In the genomic region with DNA sequence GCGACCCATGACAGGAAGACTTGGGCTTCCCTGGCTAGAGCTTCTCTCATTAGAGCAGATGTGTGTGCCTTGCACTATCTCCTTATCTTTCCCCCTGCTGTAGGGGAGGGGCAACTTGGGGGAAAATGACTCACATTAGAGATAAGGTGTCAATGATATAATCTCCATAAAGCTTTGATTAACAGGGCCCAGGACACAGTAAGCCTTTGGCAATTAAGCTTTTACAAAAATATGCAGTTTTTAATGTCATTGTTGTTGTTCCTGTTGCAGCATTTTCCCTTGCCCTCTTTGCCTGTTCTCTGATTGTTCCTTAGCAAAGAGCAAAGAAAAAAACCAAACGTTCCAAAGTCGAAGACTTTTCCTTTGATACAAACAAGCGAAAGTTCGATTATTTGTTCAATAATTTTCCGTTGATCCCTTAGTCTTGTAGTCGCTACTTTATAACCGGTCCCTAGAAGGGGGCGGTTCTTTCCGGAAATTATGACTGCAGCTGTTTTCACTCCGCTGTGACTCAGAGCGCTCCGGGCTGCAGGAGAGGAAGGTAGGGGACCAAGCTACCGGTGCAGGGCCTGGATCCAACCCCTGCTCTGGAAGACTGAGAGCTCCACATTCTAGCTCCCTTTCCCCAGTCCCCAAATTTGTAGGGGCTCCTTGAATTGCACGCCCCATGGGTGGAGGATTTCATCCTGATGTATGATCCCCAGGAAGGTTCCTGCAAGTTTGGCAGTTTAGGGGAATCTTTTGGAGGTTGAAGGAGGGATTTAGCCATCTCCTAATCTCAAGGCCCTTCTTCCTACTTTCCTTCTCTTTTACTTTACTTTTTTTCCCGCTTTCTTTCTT, we compare ENCODE assay signal across 1 cellular context.
A peak's percentile ranks its signal among the peaks of the same experiment; 100 is the strongest.
TF ChIP-seq lines count a peak whose summit lies in the region.

A gene with protein sequence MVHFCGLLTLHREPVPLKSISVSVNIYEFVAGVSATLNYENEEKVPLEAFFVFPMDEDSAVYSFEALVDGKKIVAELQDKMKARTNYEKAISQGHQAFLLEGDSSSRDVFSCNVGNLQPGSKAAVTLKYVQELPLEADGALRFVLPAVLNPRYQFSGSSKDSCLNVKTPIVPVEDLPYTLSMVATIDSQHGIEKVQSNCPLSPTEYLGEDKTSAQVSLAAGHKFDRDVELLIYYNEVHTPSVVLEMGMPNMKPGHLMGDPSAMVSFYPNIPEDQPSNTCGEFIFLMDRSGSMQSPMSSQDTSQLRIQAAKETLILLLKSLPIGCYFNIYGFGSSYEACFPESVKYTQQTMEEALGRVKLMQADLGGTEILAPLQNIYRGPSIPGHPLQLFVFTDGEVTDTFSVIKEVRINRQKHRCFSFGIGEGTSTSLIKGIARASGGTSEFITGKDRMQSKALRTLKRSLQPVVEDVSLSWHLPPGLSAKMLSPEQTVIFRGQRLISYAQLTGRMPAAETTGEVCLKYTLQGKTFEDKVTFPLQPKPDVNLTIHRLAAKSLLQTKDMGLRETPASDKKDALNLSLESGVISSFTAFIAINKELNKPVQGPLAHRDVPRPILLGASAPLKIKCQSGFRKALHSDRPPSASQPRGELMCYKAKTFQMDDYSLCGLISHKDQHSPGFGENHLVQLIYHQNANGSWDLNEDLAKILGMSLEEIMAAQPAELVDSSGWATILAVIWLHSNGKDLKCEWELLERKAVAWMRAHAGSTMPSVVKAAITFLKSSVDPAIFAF (plus strand): TSS at position 509 of the 840 bp plus-strand sequence. CDS start 2,062 bp downstream, outside the sequence.

TF ChIP-seq in K562, 482 proteins besides CTCF, POLR2A, EP300 and RAD21 (continued from another document and continues in another):
- TF ChIP-seq MGA (IDR thresholded peaks at IDR 0.05) (no peak), ZNF395 (CRISPR knock-in tag; IDR thresholded peaks at IDR 0.05) (no peak), NEUROD1 (IDR thresholded peaks at IDR 0.05; ENCODE audit: borderline replicate concordance, low read depth, low read length, partially characterized antibody) (peak; percentile 61), ZNF232 (CRISPR knock-in tag; IDR thresholded peaks at IDR 0.05) (no peak), HDAC1 (IDR thresholded peaks at IDR 0.05) (peak in 1 of 2 experiments; percentile 40; a peak in 1 of 4 replicates), MTA3 (IDR thresholded peaks at IDR 0.05; ENCODE audit: borderline replicate concordance) (no peak), ZNF280A (IDR thresholded peaks at IDR 0.05; ENCODE audit: low read depth, partially characterized antibody) (no peak), ZNF551 (CRISPR knock-in tag; IDR thresholded peaks at IDR 0.05) (no peak), ZC3H4 (CRISPR knock-in tag; IDR thresholded peaks at IDR 0.05; ENCODE audit: borderline replicate concordance) (no peak), ZNF23 (CRISPR knock-in tag; IDR thresholded peaks at IDR 0.05) (no peak), MYNN (IDR thresholded peaks at IDR 0.05) (peak; percentile 89), MYNN (CRISPR knock-in tag; IDR thresholded peaks at IDR 0.05) (no peak), FOXK2 (conservative IDR thresholded peaks at IDR 0.05 in 1 of 2, IDR thresholded peaks at IDR 0.05 in 1 of 2; ENCODE audit: low read depth in 2 of 2) (peak; percentile 63 to 68; a peak in 2 of 4 replicates), ZNF146 (CRISPR knock-in tag; IDR thresholded peaks at IDR 0.05; ENCODE audit: unreplicated experiment) (no peak), GATA2 (CRISPR knock-in tag; IDR thresholded peaks at IDR 0.05) (peak; percentile 78)
- TF ChIP-seq, protein P1, sequence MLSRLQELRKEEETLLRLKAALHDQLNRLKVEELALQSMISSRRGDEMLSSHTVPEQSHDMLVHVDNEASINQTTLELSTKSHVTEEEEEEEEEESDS (CRISPR knock-in tag; IDR thresholded peaks at IDR 0.05) = no peak
- TF ChIP-seq, protein P2, sequence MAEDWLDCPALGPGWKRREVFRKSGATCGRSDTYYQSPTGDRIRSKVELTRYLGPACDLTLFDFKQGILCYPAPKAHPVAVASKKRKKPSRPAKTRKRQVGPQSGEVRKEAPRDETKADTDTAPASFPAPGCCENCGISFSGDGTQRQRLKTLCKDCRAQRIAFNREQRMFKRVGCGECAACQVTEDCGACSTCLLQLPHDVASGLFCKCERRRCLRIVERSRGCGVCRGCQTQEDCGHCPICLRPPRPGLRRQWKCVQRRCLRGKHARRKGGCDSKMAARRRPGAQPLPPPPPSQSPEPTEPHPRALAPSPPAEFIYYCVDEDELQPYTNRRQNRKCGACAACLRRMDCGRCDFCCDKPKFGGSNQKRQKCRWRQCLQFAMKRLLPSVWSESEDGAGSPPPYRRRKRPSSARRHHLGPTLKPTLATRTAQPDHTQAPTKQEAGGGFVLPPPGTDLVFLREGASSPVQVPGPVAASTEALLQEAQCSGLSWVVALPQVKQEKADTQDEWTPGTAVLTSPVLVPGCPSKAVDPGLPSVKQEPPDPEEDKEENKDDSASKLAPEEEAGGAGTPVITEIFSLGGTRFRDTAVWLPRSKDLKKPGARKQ (CRISPR knock-in tag; IDR thresholded peaks at IDR 0.05) = no peak
- TF ChIP-seq, protein P3, sequence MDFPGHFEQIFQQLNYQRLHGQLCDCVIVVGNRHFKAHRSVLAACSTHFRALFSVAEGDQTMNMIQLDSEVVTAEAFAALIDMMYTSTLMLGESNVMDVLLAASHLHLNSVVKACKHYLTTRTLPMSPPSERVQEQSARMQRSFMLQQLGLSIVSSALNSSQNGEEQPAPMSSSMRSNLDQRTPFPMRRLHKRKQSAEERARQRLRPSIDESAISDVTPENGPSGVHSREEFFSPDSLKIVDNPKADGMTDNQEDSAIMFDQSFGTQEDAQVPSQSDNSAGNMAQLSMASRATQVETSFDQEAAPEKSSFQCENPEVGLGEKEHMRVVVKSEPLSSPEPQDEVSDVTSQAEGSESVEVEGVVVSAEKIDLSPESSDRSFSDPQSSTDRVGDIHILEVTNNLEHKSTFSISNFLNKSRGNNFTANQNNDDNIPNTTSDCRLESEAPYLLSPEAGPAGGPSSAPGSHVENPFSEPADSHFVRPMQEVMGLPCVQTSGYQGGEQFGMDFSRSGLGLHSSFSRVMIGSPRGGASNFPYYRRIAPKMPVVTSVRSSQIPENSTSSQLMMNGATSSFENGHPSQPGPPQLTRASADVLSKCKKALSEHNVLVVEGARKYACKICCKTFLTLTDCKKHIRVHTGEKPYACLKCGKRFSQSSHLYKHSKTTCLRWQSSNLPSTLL (IDR thresholded peaks at IDR 0.05) = no peak
- TF ChIP-seq, protein P4, sequence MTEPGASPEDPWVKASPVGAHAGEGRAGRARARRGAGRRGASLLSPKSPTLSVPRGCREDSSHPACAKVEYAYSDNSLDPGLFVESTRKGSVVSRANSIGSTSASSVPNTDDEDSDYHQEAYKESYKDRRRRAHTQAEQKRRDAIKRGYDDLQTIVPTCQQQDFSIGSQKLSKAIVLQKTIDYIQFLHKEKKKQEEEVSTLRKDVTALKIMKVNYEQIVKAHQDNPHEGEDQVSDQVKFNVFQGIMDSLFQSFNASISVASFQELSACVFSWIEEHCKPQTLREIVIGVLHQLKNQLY (CRISPR knock-in tag; conservative IDR thresholded peaks at IDR 0.05) = no peak
- TF ChIP-seq, protein P5, sequence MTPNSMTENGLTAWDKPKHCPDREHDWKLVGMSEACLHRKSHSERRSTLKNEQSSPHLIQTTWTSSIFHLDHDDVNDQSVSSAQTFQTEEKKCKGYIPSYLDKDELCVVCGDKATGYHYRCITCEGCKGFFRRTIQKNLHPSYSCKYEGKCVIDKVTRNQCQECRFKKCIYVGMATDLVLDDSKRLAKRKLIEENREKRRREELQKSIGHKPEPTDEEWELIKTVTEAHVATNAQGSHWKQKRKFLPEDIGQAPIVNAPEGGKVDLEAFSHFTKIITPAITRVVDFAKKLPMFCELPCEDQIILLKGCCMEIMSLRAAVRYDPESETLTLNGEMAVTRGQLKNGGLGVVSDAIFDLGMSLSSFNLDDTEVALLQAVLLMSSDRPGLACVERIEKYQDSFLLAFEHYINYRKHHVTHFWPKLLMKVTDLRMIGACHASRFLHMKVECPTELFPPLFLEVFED (CRISPR knock-in tag; conservative IDR thresholded peaks at IDR 0.05) = no peak
